ENCODE assay signal across 18 cellular contexts in genomic region chr11:69617220-69617619, GRCh38. TPM values are rescaled to one million over a fixed set of nuclear protein-coding genes. Genes with fewer than 3 reads are reported as not detected.
DNase-seq lines count a peak whose midpoint lies in the region; ATAC-seq and TF ChIP-seq lines count a peak whose summit lies in the region.
"Had no signal": no experiment of that assay in that cellular context is flagged by ENCODE, and none has a peak within 500 bp of the region (broad histone marks: within the 10 kb centered on the region; RNA-seq: fewer than 3 reads in every experiment).

No MANE protein-coding gene starts in this region.

- TF ChIP-seq CTCF in HEK293 (tag by site-specific recombination; IDR thresholded peaks at IDR 0.05) (no peak), neural progenitor cell (IDR thresholded peaks at IDR 0.05) (no peak), psoas muscle (IDR thresholded peaks at IDR 0.05) (no peak), mammary epithelial cell (conservative IDR thresholded peaks at IDR 0.05 in 1 of 2, IDR thresholded peaks at IDR 0.05 in 1 of 2; ENCODE audit: extremely low read depth in 1 of 2, insufficient read depth in 1 of 2, low read depth in 1 of 2, low read length in 2 of 2) (no peak)

- no peak overlapping the region for H2BK120ac ChIP-seq in mesenchymal stem cell (ENCODE audit: low read depth, low read length)

- H3K36me3 Mint-ChIP-seq in neural progenitor cell, result no peaks in the 10 kb centered on the region
- H3K36me3 Mint-ChIP-seq in stimulated activated naive B cell treated with anti-CD40 and anti-IgM and Interleukin-4, amounts not matched to agents 10 μg/mL and 1 μg/mL and 100 μg/mL, for 72 hours, result no peaks in the 10 kb centered on the region
- H3K36me3 Mint-ChIP-seq: CD8-positive, alpha-beta T cell had no signal

- H3K4me2 ChIP-seq in mesenchymal stem cell (ENCODE audit: low read length, poor library complexity, severe bottlenecking) (no peak overlapping the region), neural progenitor cell (no peak overlapping the region), mammary epithelial cell (ENCODE audit: insufficient read depth, low read depth, low read length) (no peak overlapping the region)
- H3K4me2 ChIP-seq: BLaER1 treated with 17β-estradiol and CSF1 and Interleukin-3, amounts not matched to agents 10 nM and 100 nM had no signal

- H3K79me2 ChIP-seq in neural progenitor cell (ENCODE audit: low read depth) (no peaks in the 10 kb centered on the region), mammary epithelial cell (ENCODE audit: insufficient read depth, low read length) (no peaks in the 10 kb centered on the region)

- H4K8ac ChIP-seq in mesenchymal stem cell (ENCODE audit: low read length), result no peak overlapping the region

- no peaks in the 10 kb centered on the region for H3K9me3 Mint-ChIP-seq in neural progenitor cell
- H3K9me3 Mint-ChIP-seq in stimulated activated naive B cell treated with anti-CD40 and anti-IgM and Interleukin-4, amounts not matched to agents 10 μg/mL and 1 μg/mL and 100 μg/mL, for 72 hours, result no peaks in the 10 kb centered on the region
- H3K9me3 Mint-ChIP-seq: CD4-positive, alpha-beta T cell; CD8-positive, alpha-beta T cell had no signal

- in situ Hi-C loops in mammary epithelial cell (cut with MboI; ENCODE audit: low sequenced_read_pairs in 2 of 2), result no loop called here

- 89% methylated on average over 3 of the region's 4 CpGs for WGBS in mesenchymal stem cell
- 82 to 98% (median 94%) methylated on average over 4 of the region's 4 CpGs for WGBS in psoas muscle, 3 donors
- 94% methylated on average over 4 of the region's 4 CpGs for WGBS in mammary epithelial cell (ENCODE audit: low coverage, missing lambda C conversion rate)

- no peak overlapping the region for H2BK15ac ChIP-seq in mesenchymal stem cell (ENCODE audit: low read depth, poor library complexity, severe bottlenecking)

- POLR2A ChIA-PET in HEK293 (lab: Yijun Ruan, JAX), result no interaction called here

- H3K4me1 Mint-ChIP-seq in neural progenitor cell, result peaks cover 22% of the 10 kb centered on the region
- H3K4me1 Mint-ChIP-seq in stimulated activated naive B cell treated with anti-CD40 and anti-IgM and Interleukin-4, amounts not matched to agents 10 μg/mL and 1 μg/mL and 100 μg/mL, for 72 hours, result peaks cover 0 to 3% of the 10 kb centered on the region in 2 donors
- H3K4me1 Mint-ChIP-seq: B cell had no signal

- H3K27me3 ChIP-seq in mesenchymal stem cell (ENCODE audit: control insufficient read depth in 1 of 2, insufficient read depth in 1 of 2, low read length in 2 of 2) (peaks cover 13 to 16% of the 10 kb centered on the region in 2 experiments), neural progenitor cell (no peaks in the 10 kb centered on the region), psoas muscle (ENCODE audit: insufficient read depth in 3 of 3, low read length in 2 of 3) (peaks cover 0 to 12% (median 8%) of the 10 kb centered on the region in 3 donors), mammary epithelial cell (ENCODE audit: insufficient read depth, low read length) (no peaks in the 10 kb centered on the region)
- H3K27me3 ChIP-seq: BLaER1 treated with 17β-estradiol and CSF1 and Interleukin-3, amounts not matched to agents 10 nM and 100 nM had no signal

- H3K4me1 ChIP-seq in HEK293 (ENCODE audit: control insufficient read depth, insufficient read depth, low read length) (no peaks in the 10 kb centered on the region), mesenchymal stem cell (ENCODE audit: control insufficient read depth, insufficient read depth, low read depth, low read length) (no peaks in the 10 kb centered on the region), neural progenitor cell (peaks cover 8% of the 10 kb centered on the region), psoas muscle (no peaks in the 10 kb centered on the region), mammary epithelial cell (ENCODE audit: insufficient read depth, low read length) (no peaks in the 10 kb centered on the region)

- H3K23ac ChIP-seq in mesenchymal stem cell (ENCODE audit: low read length in 2 of 2), result no peak overlapping the region

- intact Hi-C loops in psoas muscle (cut with DNase I) (no loop called here), mammary epithelial cell (cut with micrococcal nuclease) (no loop called here)

- H3K14ac ChIP-seq in mesenchymal stem cell (ENCODE audit: low read length in 2 of 2), result no peak overlapping the region

- H3K27ac Mint-ChIP-seq in neural progenitor cell, result peak overlapping the region; percentile 33
- H3K27ac Mint-ChIP-seq in stimulated activated naive B cell treated with anti-CD40 and anti-IgM and Interleukin-4, amounts not matched to agents 10 μg/mL and 1 μg/mL and 100 μg/mL, for 72 hours, result peak overlapping the region; percentile 21
- H3K27ac Mint-ChIP-seq: B cell; CD4-positive, alpha-beta T cell; CD8-positive, alpha-beta T cell had no signal

- H3K27ac ChIP-seq in HEK293 (ENCODE audit: extremely low read depth, low read depth, low read length) (no peak overlapping the region), mesenchymal stem cell (ENCODE audit: low read length, poor library complexity, severe bottlenecking) (no peak overlapping the region), neural progenitor cell (no peak overlapping the region), psoas muscle (no peak overlapping the region), mammary epithelial cell (ENCODE audit: insufficient read depth, low read depth, low read length) (no peak overlapping the region)
- H3K27ac ChIP-seq: BLaER1 treated with 17β-estradiol and CSF1 and Interleukin-3, amounts not matched to agents 10 nM and 100 nM; C4-2B had no signal

- no peak overlapping the region for H3K18ac ChIP-seq in mesenchymal stem cell (ENCODE audit: low read depth in 1 of 2, low read length in 2 of 2)

- ATAC-seq in stimulated activated naive B cell treated with anti-CD40 and anti-IgM and Interleukin-4, amounts not matched to agents 10 μg/mL and 1 μg/mL and 100 μg/mL, for 72 hours (replicated peaks), result no peak
- no peak for ATAC-seq in psoas muscle
- ATAC-seq: CD8-positive, alpha-beta T cell had no signal

- H3K36me3 ChIP-seq in HEK293 (ENCODE audit: control insufficient read depth in 2 of 2, insufficient read depth in 1 of 2, low read length in 2 of 2) (no peaks in the 10 kb centered on the region), mesenchymal stem cell (ENCODE audit: control insufficient read depth in 1 of 2, insufficient read depth in 2 of 2, low read depth in 1 of 2, low read length in 2 of 2) (no peaks in the 10 kb centered on the region), neural progenitor cell (no peaks in the 10 kb centered on the region), psoas muscle (ENCODE audit: insufficient read depth in 1 of 2, low read depth in 1 of 2) (no peaks in the 10 kb centered on the region), mammary epithelial cell (ENCODE audit: insufficient read depth, low read length) (no peaks in the 10 kb centered on the region)
- H3K36me3 ChIP-seq: BLaER1 treated with 17β-estradiol and CSF1 and Interleukin-3, amounts not matched to agents 10 nM and 100 nM had no signal

- no peak overlapping the region for H2AK5ac ChIP-seq in mesenchymal stem cell (ENCODE audit: low read length, severe bottlenecking)

- no peak for DNase-seq in mesenchymal stem cell
- DNase-seq in neural progenitor cell (ENCODE audit: low spot score), result no peak
- DNase-seq in stimulated activated naive B cell treated with anti-CD40 and anti-IgM and Interleukin-4, amounts not matched to agents 10 μg/mL and 1 μg/mL and 100 μg/mL, for 72 hours, result no peak
- no peak for DNase-seq in psoas muscle
- DNase-seq in mammary epithelial cell, result no peak
- no peak for DNase-seq in NCI-H2029 treated with DMSO at 0.1 percent for 48 hours (lab: John Stamatoyannopoulos, UW)
- DNase-seq in NCI-H1105 treated with DMSO at 0.1 percent for 48 hours (lab: John Stamatoyannopoulos, UW), result no peak
- DNase-seq: 8988T; AML-193; Caco-2; Calu3; CD4-positive, alpha-beta T cell; CD8-positive, alpha-beta T cell; GF-D8 had no signal

- peak overlapping the region; percentile 35 for H4K91ac ChIP-seq in mesenchymal stem cell (ENCODE audit: low read length)

- H3K9me3 ChIP-seq in HEK293 (ENCODE audit: control insufficient read depth, insufficient read depth, low read depth, low read length) (no peaks in the 10 kb centered on the region), mesenchymal stem cell (ENCODE audit: control insufficient read depth, low read length) (no peaks in the 10 kb centered on the region), neural progenitor cell (ENCODE audit: low read depth) (no peaks in the 10 kb centered on the region), psoas muscle (no peaks in the 10 kb centered on the region), mammary epithelial cell (replicated peaks; ENCODE audit: insufficient read depth, low read length) (no peaks in the 10 kb centered on the region)
- H3K9me3 ChIP-seq: BLaER1 treated with 17β-estradiol and CSF1 and Interleukin-3, amounts not matched to agents 10 nM and 100 nM had no signal

- no peak overlapping the region for H2BK5ac ChIP-seq in mesenchymal stem cell (ENCODE audit: low read depth, low read length, poor library complexity, severe bottlenecking)

- H3K79me1 ChIP-seq in mesenchymal stem cell (replicated peaks; ENCODE audit: low read length, poor library complexity, severe bottlenecking), result no peaks in the 10 kb centered on the region

- H3K4ac ChIP-seq in mesenchymal stem cell (ENCODE audit: low read depth in 1 of 2, low read length in 2 of 2), result no peak overlapping the region

- H3K9ac ChIP-seq in mesenchymal stem cell (ENCODE audit: low read length), result no peak overlapping the region
- H3K9ac ChIP-seq in neural progenitor cell, result no peak overlapping the region
- no peak overlapping the region for H3K9ac ChIP-seq in mammary epithelial cell (ENCODE audit: insufficient read depth, low read length)
- H3K9ac ChIP-seq: BLaER1 treated with 17β-estradiol and CSF1 and Interleukin-3, amounts not matched to agents 10 nM and 100 nM had no signal

- dilution Hi-C loops in mammary epithelial cell (cut with HindIII; ENCODE audit: low sequenced_read_pairs), result no loop called here

- BruUV-seq in mammary epithelial cell (replicated peaks; lab: Mats Ljungman, UMichigan), result no TSS peak

- H2AFZ ChIP-seq in mesenchymal stem cell (ENCODE audit: low read depth, low read length), result no peak overlapping the region
- no peak overlapping the region for H2AFZ ChIP-seq in neural progenitor cell (replicated peaks)
- H2AFZ ChIP-seq in mammary epithelial cell (ENCODE audit: low read depth, low read length), result no peak overlapping the region

- no peak overlapping the region for H3K4me3 Mint-ChIP-seq in neural progenitor cell
- no peak overlapping the region for H3K4me3 Mint-ChIP-seq in stimulated activated naive B cell treated with anti-CD40 and anti-IgM and Interleukin-4, amounts not matched to agents 10 μg/mL and 1 μg/mL and 100 μg/mL, for 72 hours
- H3K4me3 Mint-ChIP-seq: B cell; CD4-positive, alpha-beta T cell; CD8-positive, alpha-beta T cell had no signal

- H4K20me1 ChIP-seq in neural progenitor cell (ENCODE audit: low read depth) (no peaks in the 10 kb centered on the region), mammary epithelial cell (ENCODE audit: insufficient read depth, low read length) (no peaks in the 10 kb centered on the region)
- H4K20me1 ChIP-seq: BLaER1 treated with 17β-estradiol and CSF1 and Interleukin-3, amounts not matched to agents 10 nM and 100 nM had no signal

- CTCF ChIA-PET in HEK293 (lab: Yijun Ruan, JAX) (no interaction called here), mammary epithelial cell (lab: Charles Lee; ENCODE audit: low non-redundant PET) (no interaction called here)

- no peak overlapping the region for H2BK12ac ChIP-seq in mesenchymal stem cell (ENCODE audit: low read length in 2 of 2)

- H3F3A ChIP-seq in neural progenitor cell (ENCODE audit: low read depth), result no peaks in the 10 kb centered on the region

- H3K4me3 ChIP-seq in HEK293 (ENCODE audit: low read depth, low read length), result no peak overlapping the region
- H3K4me3 ChIP-seq in mesenchymal stem cell (ENCODE audit: insufficient read depth in 1 of 2, low read depth in 1 of 2, low read length in 2 of 2), result no peak overlapping the region
- no peak overlapping the region for H3K4me3 ChIP-seq in neural progenitor cell
- H3K4me3 ChIP-seq in psoas muscle, result no peak overlapping the region
- H3K4me3 ChIP-seq in mammary epithelial cell (replicated peaks in 1 of 3; ENCODE audit: insufficient read depth in 1 of 3, low read depth in 2 of 3, low read length in 3 of 3), result no peak overlapping the region
- H3K4me3 ChIP-seq: BLaER1 treated with 17β-estradiol and CSF1 and Interleukin-3, amounts not matched to agents 10 nM and 100 nM had no signal

- H3K27me3 Mint-ChIP-seq in neural progenitor cell (ENCODE audit: insufficient read depth, low read depth), result peaks cover 14% of the 10 kb centered on the region
- peaks cover 42 to 51% of the 10 kb centered on the region in 2 donors for H3K27me3 Mint-ChIP-seq in stimulated activated naive B cell treated with anti-CD40 and anti-IgM and Interleukin-4, amounts not matched to agents 10 μg/mL and 1 μg/mL and 100 μg/mL, for 72 hours

RNA-seq across cellular contexts. Expression of gene CCND1, which starts 23.7 kb away (rescaled TPM):
- 324 TPM for polyA plus RNA-seq in mesenchymal stem cell (2013, experiment 1 of 2)
- polyA plus RNA-seq in mesenchymal stem cell (2013, experiment 2 of 2), result 321 TPM
- 85.0 and 94.0 TPM in 2 replicates for total RNA-seq in neural progenitor cell (ENCODE audit: low replicate concordance)
- 10 to 100 TPM in 1 of 4 donors, 1 to 10 TPM in 3; 6.5 to 11.3 (median 7.9) TPM for total RNA-seq in psoas muscle
- 1 to 10 TPM; 1.8 to 2.2 (median 1.8) TPM for polyA plus RNA-seq in psoas muscle
- 100 to 1,000 TPM; 358 to 706 TPM for total RNA-seq in mammary epithelial cell
- 244 TPM for polyA plus RNA-seq in mammary epithelial cell
- 376 TPM for polyA minus RNA-seq in mammary epithelial cell

RNA-seq across cellular contexts. Expression of gene LTO1, which starts 57.9 kb away (rescaled TPM):
- 12.8 TPM for polyA plus RNA-seq in mesenchymal stem cell (2013, experiment 1 of 2)
- polyA plus RNA-seq in mesenchymal stem cell (2013, experiment 2 of 2), result 12.4 TPM
- total RNA-seq in neural progenitor cell (ENCODE audit: low replicate concordance), result 11.9 and 21.6 TPM in 2 replicates
- 10 to 100 TPM in 1 of 4 donors, 1 to 10 TPM in 3; 8.5 to 15.5 (median 8.7) TPM for total RNA-seq in psoas muscle
- polyA plus RNA-seq in psoas muscle, result 10 to 100 TPM in 2 of 3 donors, 1 to 10 TPM in 1; 9.2 to 28.1 (median 21.0) TPM
- total RNA-seq in mammary epithelial cell, result 10 to 100 TPM; 20.2 to 34.4 TPM
- 15.9 TPM for polyA plus RNA-seq in mammary epithelial cell
- 8.8 TPM for polyA minus RNA-seq in mammary epithelial cell
